Comparison of ENCODE assay signal across 1 cellular context in the genomic region with DNA sequence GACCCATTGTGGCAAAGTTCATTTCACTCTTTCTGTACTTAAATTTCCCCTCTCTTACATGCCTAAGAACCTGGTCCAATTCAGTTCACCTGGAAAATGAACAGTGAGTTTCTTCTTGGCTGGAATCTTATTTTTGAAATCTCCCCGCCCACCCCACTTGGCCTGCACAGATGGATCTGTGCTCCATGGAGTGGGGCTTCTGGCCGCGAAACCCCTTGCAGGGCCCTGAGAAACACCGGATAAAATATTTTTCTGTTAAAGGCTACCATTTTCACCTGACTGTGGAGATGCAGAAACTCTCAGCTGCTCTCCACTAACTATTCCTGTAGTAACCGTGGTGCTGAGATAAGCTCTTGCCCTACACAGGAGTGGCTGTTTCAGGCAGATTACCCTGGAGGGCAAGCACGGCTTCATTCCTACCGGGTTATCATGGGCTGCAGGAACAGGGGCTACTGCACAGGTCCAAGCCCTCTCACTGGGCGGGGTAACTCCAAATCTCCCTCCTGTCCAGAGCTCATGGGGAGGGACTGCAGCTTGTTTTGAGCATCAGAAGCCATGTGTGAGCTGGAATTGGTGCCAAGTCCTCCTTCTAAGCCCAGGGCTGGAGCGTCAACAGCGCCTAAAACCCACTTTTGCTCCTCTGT.
TF ChIP-seq lines count a peak whose summit lies in the region.

No MANE protein-coding gene starts in this region.

TF ChIP-seq in K562, 482 proteins besides CTCF, POLR2A, EP300 and RAD21 (continued from another document and continues in another):
- TF ChIP-seq, protein P1, sequence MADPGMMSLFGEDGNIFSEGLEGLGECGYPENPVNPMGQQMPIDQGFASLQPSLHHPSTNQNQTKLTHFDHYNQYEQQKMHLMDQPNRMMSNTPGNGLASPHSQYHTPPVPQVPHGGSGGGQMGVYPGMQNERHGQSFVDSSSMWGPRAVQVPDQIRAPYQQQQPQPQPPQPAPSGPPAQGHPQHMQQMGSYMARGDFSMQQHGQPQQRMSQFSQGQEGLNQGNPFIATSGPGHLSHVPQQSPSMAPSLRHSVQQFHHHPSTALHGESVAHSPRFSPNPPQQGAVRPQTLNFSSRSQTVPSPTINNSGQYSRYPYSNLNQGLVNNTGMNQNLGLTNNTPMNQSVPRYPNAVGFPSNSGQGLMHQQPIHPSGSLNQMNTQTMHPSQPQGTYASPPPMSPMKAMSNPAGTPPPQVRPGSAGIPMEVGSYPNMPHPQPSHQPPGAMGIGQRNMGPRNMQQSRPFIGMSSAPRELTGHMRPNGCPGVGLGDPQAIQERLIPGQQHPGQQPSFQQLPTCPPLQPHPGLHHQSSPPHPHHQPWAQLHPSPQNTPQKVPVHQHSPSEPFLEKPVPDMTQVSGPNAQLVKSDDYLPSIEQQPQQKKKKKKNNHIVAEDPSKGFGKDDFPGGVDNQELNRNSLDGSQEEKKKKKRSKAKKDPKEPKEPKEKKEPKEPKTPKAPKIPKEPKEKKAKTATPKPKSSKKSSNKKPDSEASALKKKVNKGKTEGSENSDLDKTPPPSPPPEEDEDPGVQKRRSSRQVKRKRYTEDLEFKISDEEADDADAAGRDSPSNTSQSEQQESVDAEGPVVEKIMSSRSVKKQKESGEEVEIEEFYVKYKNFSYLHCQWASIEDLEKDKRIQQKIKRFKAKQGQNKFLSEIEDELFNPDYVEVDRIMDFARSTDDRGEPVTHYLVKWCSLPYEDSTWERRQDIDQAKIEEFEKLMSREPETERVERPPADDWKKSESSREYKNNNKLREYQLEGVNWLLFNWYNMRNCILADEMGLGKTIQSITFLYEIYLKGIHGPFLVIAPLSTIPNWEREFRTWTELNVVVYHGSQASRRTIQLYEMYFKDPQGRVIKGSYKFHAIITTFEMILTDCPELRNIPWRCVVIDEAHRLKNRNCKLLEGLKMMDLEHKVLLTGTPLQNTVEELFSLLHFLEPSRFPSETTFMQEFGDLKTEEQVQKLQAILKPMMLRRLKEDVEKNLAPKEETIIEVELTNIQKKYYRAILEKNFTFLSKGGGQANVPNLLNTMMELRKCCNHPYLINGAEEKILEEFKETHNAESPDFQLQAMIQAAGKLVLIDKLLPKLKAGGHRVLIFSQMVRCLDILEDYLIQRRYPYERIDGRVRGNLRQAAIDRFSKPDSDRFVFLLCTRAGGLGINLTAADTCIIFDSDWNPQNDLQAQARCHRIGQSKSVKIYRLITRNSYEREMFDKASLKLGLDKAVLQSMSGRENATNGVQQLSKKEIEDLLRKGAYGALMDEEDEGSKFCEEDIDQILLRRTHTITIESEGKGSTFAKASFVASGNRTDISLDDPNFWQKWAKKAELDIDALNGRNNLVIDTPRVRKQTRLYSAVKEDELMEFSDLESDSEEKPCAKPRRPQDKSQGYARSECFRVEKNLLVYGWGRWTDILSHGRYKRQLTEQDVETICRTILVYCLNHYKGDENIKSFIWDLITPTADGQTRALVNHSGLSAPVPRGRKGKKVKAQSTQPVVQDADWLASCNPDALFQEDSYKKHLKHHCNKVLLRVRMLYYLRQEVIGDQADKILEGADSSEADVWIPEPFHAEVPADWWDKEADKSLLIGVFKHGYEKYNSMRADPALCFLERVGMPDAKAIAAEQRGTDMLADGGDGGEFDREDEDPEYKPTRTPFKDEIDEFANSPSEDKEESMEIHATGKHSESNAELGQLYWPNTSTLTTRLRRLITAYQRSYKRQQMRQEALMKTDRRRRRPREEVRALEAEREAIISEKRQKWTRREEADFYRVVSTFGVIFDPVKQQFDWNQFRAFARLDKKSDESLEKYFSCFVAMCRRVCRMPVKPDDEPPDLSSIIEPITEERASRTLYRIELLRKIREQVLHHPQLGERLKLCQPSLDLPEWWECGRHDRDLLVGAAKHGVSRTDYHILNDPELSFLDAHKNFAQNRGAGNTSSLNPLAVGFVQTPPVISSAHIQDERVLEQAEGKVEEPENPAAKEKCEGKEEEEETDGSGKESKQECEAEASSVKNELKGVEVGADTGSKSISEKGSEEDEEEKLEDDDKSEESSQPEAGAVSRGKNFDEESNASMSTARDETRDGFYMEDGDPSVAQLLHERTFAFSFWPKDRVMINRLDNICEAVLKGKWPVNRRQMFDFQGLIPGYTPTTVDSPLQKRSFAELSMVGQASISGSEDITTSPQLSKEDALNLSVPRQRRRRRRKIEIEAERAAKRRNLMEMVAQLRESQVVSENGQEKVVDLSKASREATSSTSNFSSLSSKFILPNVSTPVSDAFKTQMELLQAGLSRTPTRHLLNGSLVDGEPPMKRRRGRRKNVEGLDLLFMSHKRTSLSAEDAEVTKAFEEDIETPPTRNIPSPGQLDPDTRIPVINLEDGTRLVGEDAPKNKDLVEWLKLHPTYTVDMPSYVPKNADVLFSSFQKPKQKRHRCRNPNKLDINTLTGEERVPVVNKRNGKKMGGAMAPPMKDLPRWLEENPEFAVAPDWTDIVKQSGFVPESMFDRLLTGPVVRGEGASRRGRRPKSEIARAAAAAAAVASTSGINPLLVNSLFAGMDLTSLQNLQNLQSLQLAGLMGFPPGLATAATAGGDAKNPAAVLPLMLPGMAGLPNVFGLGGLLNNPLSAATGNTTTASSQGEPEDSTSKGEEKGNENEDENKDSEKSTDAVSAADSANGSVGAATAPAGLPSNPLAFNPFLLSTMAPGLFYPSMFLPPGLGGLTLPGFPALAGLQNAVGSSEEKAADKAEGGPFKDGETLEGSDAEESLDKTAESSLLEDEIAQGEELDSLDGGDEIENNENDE (IDR thresholded peaks at IDR 0.05; ENCODE audit: low read depth, low read length): no peak
- TF ChIP-seq RBBP5 (IDR thresholded peaks at IDR 0.05; ENCODE audit: borderline replicate concordance, insufficient read depth, low read length, poor library complexity, severe bottlenecking): no peak
- TF ChIP-seq KLF10 (CRISPR knock-in tag; IDR thresholded peaks at IDR 0.05): no peak
- TF ChIP-seq ESRRB (CRISPR knock-in tag; IDR thresholded peaks at IDR 0.05; ENCODE audit: borderline replicate concordance): no peak
- TF ChIP-seq MED1 (CRISPR knock-in tag; IDR thresholded peaks at IDR 0.05; ENCODE audit: borderline replicate concordance): no peak
- peak; percentile 79 for TF ChIP-seq DMBX1 (CRISPR knock-in tag; IDR thresholded peaks at IDR 0.05; ENCODE audit: borderline replicate concordance)
- no peak for TF ChIP-seq TSC22D4 (tag; IDR thresholded peaks at IDR 0.05)
- no peak for TF ChIP-seq SMAD3 (CRISPR knock-in tag; conservative IDR thresholded peaks at IDR 0.05)
- TF ChIP-seq ZFP1 (CRISPR knock-in tag; IDR thresholded peaks at IDR 0.05): no peak
- no peak for TF ChIP-seq ZC3H8 (IDR thresholded peaks at IDR 0.05)
- TF ChIP-seq ZNF121 (CRISPR knock-in tag; conservative IDR thresholded peaks at IDR 0.05): no peak
- TF ChIP-seq SLC30A9 (CRISPR knock-in tag; IDR thresholded peaks at IDR 0.05): no peak
- no peak for TF ChIP-seq TRIM28 (IDR thresholded peaks at IDR 0.05)
- peak; percentile 66 to 77; a peak in 2 of 4 replicates for TF ChIP-seq ARNT (IDR thresholded peaks at IDR 0.05)
- no peak for TF ChIP-seq POLR3A (IDR thresholded peaks at IDR 0.05; ENCODE audit: borderline replicate concordance, extremely low read depth, insufficient read depth, insufficient read length)
- TF ChIP-seq, protein P2, sequence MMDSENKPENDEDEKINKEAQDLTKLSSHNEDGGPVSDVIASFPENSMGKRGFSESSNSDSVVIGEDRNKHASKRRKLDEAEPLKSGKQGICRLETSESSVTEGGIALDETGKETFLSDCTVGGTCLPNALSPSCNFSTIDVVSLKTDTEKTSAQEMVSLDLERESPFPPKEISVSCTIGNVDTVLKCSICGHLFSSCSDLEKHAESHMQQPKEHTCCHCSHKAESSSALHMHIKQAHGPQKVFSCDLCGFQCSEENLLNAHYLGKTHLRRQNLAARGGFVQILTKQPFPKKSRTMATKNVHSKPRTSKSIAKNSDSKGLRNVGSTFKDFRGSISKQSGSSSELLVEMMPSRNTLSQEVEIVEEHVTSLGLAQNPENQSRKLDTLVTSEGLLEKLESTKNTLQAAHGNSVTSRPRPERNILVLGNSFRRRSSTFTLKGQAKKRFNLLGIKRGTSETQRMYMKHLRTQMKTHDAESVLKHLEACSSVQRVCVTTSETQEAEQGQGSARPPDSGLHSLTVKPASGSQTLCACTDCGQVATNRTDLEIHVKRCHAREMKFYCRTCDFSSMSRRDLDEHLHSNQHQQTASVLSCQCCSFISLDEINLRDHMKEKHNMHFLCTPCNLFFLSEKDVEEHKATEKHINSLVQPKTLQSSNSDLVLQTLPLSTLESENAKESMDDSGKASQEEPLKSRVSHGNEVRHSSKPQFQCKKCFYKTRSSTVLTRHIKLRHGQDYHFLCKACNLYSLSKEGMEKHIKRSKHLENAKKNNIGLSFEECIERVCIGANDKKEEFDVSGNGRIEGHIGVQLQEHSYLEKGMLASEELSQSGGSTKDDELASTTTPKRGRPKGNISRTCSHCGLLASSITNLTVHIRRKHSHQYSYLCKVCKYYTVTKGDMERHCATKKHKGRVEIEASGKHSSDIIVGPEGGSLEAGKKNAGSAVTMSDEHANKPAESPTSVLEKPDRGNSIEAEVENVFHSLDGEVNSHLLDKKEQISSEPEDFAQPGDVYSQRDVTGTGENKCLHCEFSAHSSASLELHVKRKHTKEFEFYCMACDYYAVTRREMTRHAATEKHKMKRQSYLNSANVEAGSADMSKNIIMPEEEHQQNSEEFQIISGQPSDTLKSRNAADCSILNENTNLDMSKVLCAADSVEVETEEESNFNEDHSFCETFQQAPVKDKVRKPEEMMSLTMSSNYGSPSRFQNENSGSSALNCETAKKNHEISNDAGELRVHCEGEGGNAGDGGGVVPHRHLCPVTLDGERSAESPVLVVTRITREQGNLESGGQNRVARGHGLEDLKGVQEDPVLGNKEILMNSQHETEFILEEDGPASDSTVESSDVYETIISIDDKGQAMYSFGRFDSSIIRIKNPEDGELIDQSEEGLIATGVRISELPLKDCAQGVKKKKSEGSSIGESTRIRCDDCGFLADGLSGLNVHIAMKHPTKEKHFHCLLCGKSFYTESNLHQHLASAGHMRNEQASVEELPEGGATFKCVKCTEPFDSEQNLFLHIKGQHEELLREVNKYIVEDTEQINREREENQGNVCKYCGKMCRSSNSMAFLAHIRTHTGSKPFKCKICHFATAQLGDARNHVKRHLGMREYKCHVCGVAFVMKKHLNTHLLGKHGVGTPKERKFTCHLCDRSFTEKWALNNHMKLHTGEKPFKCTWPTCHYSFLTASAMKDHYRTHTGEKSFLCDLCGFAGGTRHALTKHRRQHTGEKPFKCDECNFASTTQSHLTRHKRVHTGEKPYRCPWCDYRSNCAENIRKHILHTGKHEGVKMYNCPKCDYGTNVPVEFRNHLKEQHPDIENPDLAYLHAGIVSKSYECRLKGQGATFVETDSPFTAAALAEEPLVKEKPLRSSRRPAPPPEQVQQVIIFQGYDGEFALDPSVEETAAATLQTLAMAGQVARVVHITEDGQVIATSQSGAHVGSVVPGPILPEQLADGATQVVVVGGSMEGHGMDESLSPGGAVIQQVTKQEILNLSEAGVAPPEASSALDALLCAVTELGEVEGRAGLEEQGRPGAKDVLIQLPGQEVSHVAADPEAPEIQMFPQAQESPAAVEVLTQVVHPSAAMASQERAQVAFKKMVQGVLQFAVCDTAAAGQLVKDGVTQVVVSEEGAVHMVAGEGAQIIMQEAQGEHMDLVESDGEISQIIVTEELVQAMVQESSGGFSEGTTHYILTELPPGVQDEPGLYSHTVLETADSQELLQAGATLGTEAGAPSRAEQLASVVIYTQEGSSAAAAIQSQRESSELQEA (IDR thresholded peaks at IDR 0.05; ENCODE audit: low read depth): no peak
- TF ChIP-seq JUN (IDR thresholded peaks at IDR 0.05; ENCODE audit: borderline replicate concordance, low read depth, low read length): no peak
- no peak for TF ChIP-seq JUN (CRISPR knock-in tag; IDR thresholded peaks at IDR 0.05; ENCODE audit: borderline replicate concordance)
- no peak for TF ChIP-seq KDM4B (IDR thresholded peaks at IDR 0.05; ENCODE audit: borderline replicate concordance in 2 of 2, low read depth in 1 of 2)
- TF ChIP-seq PHF20 (IDR thresholded peaks at IDR 0.05; ENCODE audit: partially characterized antibody): no peak
- TF ChIP-seq, protein P3, sequence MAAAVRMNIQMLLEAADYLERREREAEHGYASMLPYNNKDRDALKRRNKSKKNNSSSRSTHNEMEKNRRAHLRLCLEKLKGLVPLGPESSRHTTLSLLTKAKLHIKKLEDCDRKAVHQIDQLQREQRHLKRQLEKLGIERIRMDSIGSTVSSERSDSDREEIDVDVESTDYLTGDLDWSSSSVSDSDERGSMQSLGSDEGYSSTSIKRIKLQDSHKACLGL (CRISPR knock-in tag; IDR thresholded peaks at IDR 0.05; ENCODE audit: borderline replicate concordance, poor library complexity, severe bottlenecking): no peak
- TF ChIP-seq, protein P4, sequence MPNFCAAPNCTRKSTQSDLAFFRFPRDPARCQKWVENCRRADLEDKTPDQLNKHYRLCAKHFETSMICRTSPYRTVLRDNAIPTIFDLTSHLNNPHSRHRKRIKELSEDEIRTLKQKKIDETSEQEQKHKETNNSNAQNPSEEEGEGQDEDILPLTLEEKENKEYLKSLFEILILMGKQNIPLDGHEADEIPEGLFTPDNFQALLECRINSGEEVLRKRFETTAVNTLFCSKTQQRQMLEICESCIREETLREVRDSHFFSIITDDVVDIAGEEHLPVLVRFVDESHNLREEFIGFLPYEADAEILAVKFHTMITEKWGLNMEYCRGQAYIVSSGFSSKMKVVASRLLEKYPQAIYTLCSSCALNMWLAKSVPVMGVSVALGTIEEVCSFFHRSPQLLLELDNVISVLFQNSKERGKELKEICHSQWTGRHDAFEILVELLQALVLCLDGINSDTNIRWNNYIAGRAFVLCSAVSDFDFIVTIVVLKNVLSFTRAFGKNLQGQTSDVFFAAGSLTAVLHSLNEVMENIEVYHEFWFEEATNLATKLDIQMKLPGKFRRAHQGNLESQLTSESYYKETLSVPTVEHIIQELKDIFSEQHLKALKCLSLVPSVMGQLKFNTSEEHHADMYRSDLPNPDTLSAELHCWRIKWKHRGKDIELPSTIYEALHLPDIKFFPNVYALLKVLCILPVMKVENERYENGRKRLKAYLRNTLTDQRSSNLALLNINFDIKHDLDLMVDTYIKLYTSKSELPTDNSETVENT (CRISPR knock-in tag; IDR thresholded peaks at IDR 0.05): no peak
- no peak for TF ChIP-seq ZFP30 (CRISPR knock-in tag; IDR thresholded peaks at IDR 0.05; ENCODE audit: borderline replicate concordance)
- no peak for TF ChIP-seq JUNB (CRISPR knock-in tag; conservative IDR thresholded peaks at IDR 0.05)
- no peak for TF ChIP-seq TARDBP (IDR thresholded peaks at IDR 0.05)
- peak; percentile 84 for TF ChIP-seq NR2C1 (IDR thresholded peaks at IDR 0.05)
- peak; percentile 83 for TF ChIP-seq NR2C1 (tag; IDR thresholded peaks at IDR 0.05)
- no peak for TF ChIP-seq PRPF4 (IDR thresholded peaks at IDR 0.05; ENCODE audit: insufficient read depth, low read depth, low read length, poor library complexity, severe bottlenecking)
- TF ChIP-seq, protein P5, sequence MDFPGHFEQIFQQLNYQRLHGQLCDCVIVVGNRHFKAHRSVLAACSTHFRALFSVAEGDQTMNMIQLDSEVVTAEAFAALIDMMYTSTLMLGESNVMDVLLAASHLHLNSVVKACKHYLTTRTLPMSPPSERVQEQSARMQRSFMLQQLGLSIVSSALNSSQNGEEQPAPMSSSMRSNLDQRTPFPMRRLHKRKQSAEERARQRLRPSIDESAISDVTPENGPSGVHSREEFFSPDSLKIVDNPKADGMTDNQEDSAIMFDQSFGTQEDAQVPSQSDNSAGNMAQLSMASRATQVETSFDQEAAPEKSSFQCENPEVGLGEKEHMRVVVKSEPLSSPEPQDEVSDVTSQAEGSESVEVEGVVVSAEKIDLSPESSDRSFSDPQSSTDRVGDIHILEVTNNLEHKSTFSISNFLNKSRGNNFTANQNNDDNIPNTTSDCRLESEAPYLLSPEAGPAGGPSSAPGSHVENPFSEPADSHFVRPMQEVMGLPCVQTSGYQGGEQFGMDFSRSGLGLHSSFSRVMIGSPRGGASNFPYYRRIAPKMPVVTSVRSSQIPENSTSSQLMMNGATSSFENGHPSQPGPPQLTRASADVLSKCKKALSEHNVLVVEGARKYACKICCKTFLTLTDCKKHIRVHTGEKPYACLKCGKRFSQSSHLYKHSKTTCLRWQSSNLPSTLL (IDR thresholded peaks at IDR 0.05): no peak
